Comparison of ENCODE assay signal across 14 cellular contexts in genomic region chr15:62278534-62278933, GRCh38.
DNase-seq lines count a peak whose midpoint lies in the region; ATAC-seq, FAIRE-seq and TF ChIP-seq lines count a peak whose summit lies in the region.
"Had no signal": no experiment of that assay in that cellular context is flagged by ENCODE, and none has a peak within 500 bp of the region (broad histone marks: within the 10 kb centered on the region; RNA-seq: fewer than 3 reads in every experiment).

No MANE protein-coding gene starts in this region.

- TF ChIP-seq RAD21 in H1 (IDR thresholded peaks at IDR 0.05 in 1 of 2, conservative IDR thresholded peaks at IDR 0.05 in 1 of 2; ENCODE audit: low read depth in 2 of 2, low read length in 2 of 2) = no peak

- H3K56ac ChIP-seq in H1 (replicated peaks; ENCODE audit: insufficient read length, low read depth, low read length) = no peak overlapping the region

- no peak for TF ChIP-seq EP300 in H1 (IDR thresholded peaks at IDR 0.05; ENCODE audit: borderline replicate concordance in 1 of 2, low read depth in 2 of 2, low read length in 2 of 2)

- H2BK20ac ChIP-seq in H1 (ENCODE audit: low read length) = 0 out of 2 replicates have a peak overlapping the region, but pooled peaks have one; percentile 38

- H3K4me1 ChIP-seq in H1 (replicated peaks in 1 of 4; ENCODE audit: control insufficient read depth in 3 of 4, insufficient read depth in 4 of 4, low read length in 3 of 4) (no peaks in the 10 kb centered on the region), vagina (no peaks in the 10 kb centered on the region), upper lobe of right lung (no peaks in the 10 kb centered on the region)

- no peaks in the 10 kb centered on the region for H3K23me2 ChIP-seq in H1 (ENCODE audit: low read depth, low read length)

- H3K18ac ChIP-seq in H1 (ENCODE audit: extremely low read depth, low read length) = no peak overlapping the region

- DNase-seq in NCI-H82 (lab: John Stamatoyannopoulos, UW) (peak; percentile 42), WERI-Rb-1 (no peak), H1 (ENCODE audit: low read depth in 1 of 2, low spot score in 2 of 2) (no peak), urothelium cell line (ENCODE audit: low spot score) (no peak), vagina (ENCODE audit: extremely low spot score in 2 of 2) (no peak), upper lobe of right lung (no peak)
- DNase-seq: 8988T; Calu3; CD8-positive, alpha-beta T cell; GDM1; GOT3; H9 had no signal

- no peak overlapping the region for H4K8ac ChIP-seq in H1 (ENCODE audit: extremely low read depth, insufficient read depth, low read length)

- no peak overlapping the region for H2BK12ac ChIP-seq in H1 (ENCODE audit: low read depth, low read length)

- ATAC-seq in HG02759 (IDR thresholded peaks at IDR 0.05; ENCODE audit: unreplicated experiment) (no peak), upper lobe of right lung (no peak)
- ATAC-seq: CD8-positive, alpha-beta T cell had no signal

- H3K79me1 ChIP-seq in H1 (ENCODE audit: low read depth, low read length) = no peaks in the 10 kb centered on the region

- TF ChIP-seq CTCF in WERI-Rb-1 (IDR thresholded peaks at IDR 0.05; ENCODE audit: low read depth, low read length) (no peak), H1 (IDR thresholded peaks at IDR 0.05; ENCODE audit: control extremely low read depth in 1 of 3, insufficient read depth in 1 of 3, low read depth in 1 of 3, low read length in 3 of 3) (no peak), vagina (IDR thresholded peaks at IDR 0.05) (no peak), upper lobe of right lung (IDR thresholded peaks at IDR 0.05) (no peak)

- no peak overlapping the region for H3K4ac ChIP-seq in H1 (replicated peaks; ENCODE audit: insufficient read length, low read depth, low read length)

- H3K9ac ChIP-seq in H1 (replicated peaks in 1 of 4; ENCODE audit: extremely low read depth in 1 of 4, low read depth in 3 of 4, low read length in 3 of 4) = no peak overlapping the region
- H3K9ac ChIP-seq: BLaER1 had no signal

- H3K23ac ChIP-seq in H1 (ENCODE audit: insufficient read length) = no peak overlapping the region

- H3K36me3 ChIP-seq in WERI-Rb-1 = no peaks in the 10 kb centered on the region
- H3K36me3 ChIP-seq in H1 (ENCODE audit: control insufficient read depth in 2 of 4, insufficient read depth in 4 of 4, low read length in 3 of 4) = no peaks in the 10 kb centered on the region
- H3K36me3 ChIP-seq in vagina = no peaks in the 10 kb centered on the region
- H3K36me3 ChIP-seq in upper lobe of right lung = no peaks in the 10 kb centered on the region
- H3K36me3 ChIP-seq: BLaER1 had no signal

- H4K91ac ChIP-seq in H1 (replicated peaks; ENCODE audit: insufficient read length, low read length) = no peak overlapping the region

- intact Hi-C loops in vagina (cut with DNase I) = no loop called here
- intact Hi-C loops in upper lobe of right lung (cut with DNase I) = no loop called here

- H4K20me1 ChIP-seq in H1 (replicated peaks in 1 of 2; ENCODE audit: control insufficient read depth in 1 of 2, insufficient read depth in 2 of 2, low read length in 2 of 2) = no peaks in the 10 kb centered on the region
- H4K20me1 ChIP-seq: BLaER1 had no signal

- H2BK5ac ChIP-seq in H1 (ENCODE audit: low read depth, low read length) = no peak overlapping the region

- POLR2A ChIA-PET in H1 (lab: Charles Lee; ENCODE audit: partially characterized antibody) = interaction anchor here (0.6 kb wide), 1 partner anchor 13 kb away, joined by 3 read pairs; no protein-coding TSS in a partner anchor

- H2BK15ac ChIP-seq in H1 (ENCODE audit: low read length) = peak overlapping the region; percentile 90; the same call in 1 of the 2 replicates

- no peak overlapping the region for H3K14ac ChIP-seq in H1 (ENCODE audit: insufficient read length)

- no peak overlapping the region for H4K5ac ChIP-seq in H1 (ENCODE audit: insufficient read length, low read depth, low read length)

- no peaks in the 10 kb centered on the region for H3K27me3 ChIP-seq in WERI-Rb-1 (ENCODE audit: insufficient read depth, low read depth, severe bottlenecking)
- peaks cover 0 to 1% (median 0%) of the 10 kb centered on the region in 4 experiments; a peak in 1 of 7 replicates for H3K27me3 ChIP-seq in H1 (replicated peaks in 1 of 4; ENCODE audit: control insufficient read depth in 3 of 4, extremely low read depth in 1 of 4, insufficient read depth in 3 of 4, low read length in 3 of 4)
- no peaks in the 10 kb centered on the region for H3K27me3 ChIP-seq in vagina
- no peaks in the 10 kb centered on the region for H3K27me3 ChIP-seq in upper lobe of right lung
- H3K27me3 ChIP-seq: BLaER1 had no signal

- H2AFZ ChIP-seq in H1 (ENCODE audit: low read length) = no peak overlapping the region

- H3K4me3 ChIP-seq in WERI-Rb-1 (ENCODE audit: low read depth, low read length) (no peak overlapping the region), H1 (ENCODE audit: extremely low read depth in 1 of 4, insufficient read depth in 2 of 4, low read depth in 3 of 4, low read length in 4 of 4) (no peak overlapping the region), vagina (no peak overlapping the region), upper lobe of right lung (no peak overlapping the region)
- H3K4me3 ChIP-seq: BLaER1 had no signal

- H3K27ac ChIP-seq in WERI-Rb-1 (peak overlapping the region; percentile 38), H1 (ENCODE audit: low read depth, low read length) (no peak overlapping the region), vagina (no peak overlapping the region), upper lobe of right lung (no peak overlapping the region)
- H3K27ac ChIP-seq: BLaER1 had no signal

- H3K9me3 ChIP-seq in WERI-Rb-1 (ENCODE audit: severe bottlenecking) (no peaks in the 10 kb centered on the region), H1 (ENCODE audit: insufficient read depth in 2 of 2, low read depth in 1 of 2, low read length in 1 of 2) (no peaks in the 10 kb centered on the region), vagina (no peaks in the 10 kb centered on the region), upper lobe of right lung (no peaks in the 10 kb centered on the region)

- no peak overlapping the region for H2AK5ac ChIP-seq in H1 (ENCODE audit: low read depth, low read length)

- CTCF ChIA-PET in H1 (lab: Charles Lee; ENCODE audit: partially characterized antibody) = interaction anchor here (1.8 kb wide), 1 partner anchor 29 kb away, joined by 15 read pairs; no protein-coding TSS in a partner anchor

- TF ChIP-seq POLR2A in H1 (IDR thresholded peaks at IDR 0.05; ENCODE audit: control extremely low read depth in 1 of 2, low read depth in 2 of 2, low read length in 2 of 2) = no peak
- no peak for TF ChIP-seq POLR2A in vagina (IDR thresholded peaks at IDR 0.05)

- no peak overlapping the region for H3K4me2 ChIP-seq in H1 (ENCODE audit: insufficient read depth in 1 of 2, low read depth in 2 of 2, low read length in 2 of 2)
- H3K4me2 ChIP-seq: BLaER1 had no signal

- no peaks in the 10 kb centered on the region for H3K79me2 ChIP-seq in H1 (ENCODE audit: control insufficient read depth in 1 of 2, insufficient read depth in 2 of 2, low read length in 2 of 2)

- no peak overlapping the region for H2BK120ac ChIP-seq in H1 (replicated peaks; ENCODE audit: low read depth, low read length)

- 93% methylated on average over 4 of the region's 4 CpGs; no CpG with 5 or more reads in 1 of the 2 experiments for WGBS in H1 (ENCODE audit: extremely low coverage in 1 of 2, insufficient coverage in 1 of 2, insufficient read length in 1 of 2, insufficient replicate concordance in 2 of 2, low coverage in 1 of 2, low lambda C conversion rate in 2 of 2, missing lambda C conversion rate in 1 of 2), 2 experiments

- FAIRE-seq in H1 (lab: Jason Lieb, UNC) (no peak), urothelium cell line (lab: Jason Lieb, UNC) (peak; percentile 55)

TF ChIP-seq in H1, 55 proteins besides CTCF, POLR2A, EP300 and RAD21:
- TF ChIP-seq CBX8 (IDR thresholded peaks at IDR 0.05; ENCODE audit: borderline replicate concordance, low read depth, low read length) (no peak), PHF8 (conservative IDR thresholded peaks at IDR 0.05; ENCODE audit: low read depth, low read length) (no peak), POU5F1 (IDR thresholded peaks at IDR 0.05; ENCODE audit: low read depth, low read length) (no peak), EGR1 (IDR thresholded peaks at IDR 0.05; ENCODE audit: borderline replicate concordance, low read depth, low read length) (no peak), ATF3 (IDR thresholded peaks at IDR 0.05; ENCODE audit: insufficient read depth, low read depth, low read length) (no peak), KDM5A (IDR thresholded peaks at IDR 0.05; ENCODE audit: low read length) (no peak)
